Comparison of ENCODE assay signal across 21 cellular contexts in genomic region chr10:59268460-59268859, GRCh38.
DNase-seq lines count a peak whose midpoint lies in the region; ATAC-seq and TF ChIP-seq lines count a peak whose summit lies in the region.
"Had no signal": no experiment of that assay in that cellular context is flagged by ENCODE, and none has a peak within 500 bp of the region (broad histone marks: within the 10 kb centered on the region; RNA-seq: fewer than 3 reads in every experiment).

No MANE protein-coding gene starts in this region.

- DNase-seq in dorsolateral prefrontal cortex (no peak), posterior vena cava (ENCODE audit: low spot score) (peak; percentile 58), testis (peak; percentile 34), NCI-H524 treated with DMSO at 0.1 percent for 48 hours (lab: John Stamatoyannopoulos, UW) (no peak)
- DNase-seq: AML-193; BE2C; CD4-positive, alpha-beta T cell; CD8-positive, alpha-beta memory T cell; DMS 273 treated with DMSO at 0.1 percent for 48 hours; DMS79; EL; GDM1; GOT3; HFFc6 had no signal

- H3K4me1 ChIP-seq in testis = peaks cover 2% of the 10 kb centered on the region
- H3K4me1 ChIP-seq: HAP-1 had no signal

- 73 to 74% methylated on average over 7 of the region's 7 CpGs for WGBS in testis, 2 donors

- H3K4me3 ChIP-seq in dorsolateral prefrontal cortex (no peak overlapping the region), testis (no peak overlapping the region)
- H3K4me3 ChIP-seq: BLaER1 treated with 17β-estradiol and CSF1 and Interleukin-3, amounts not matched to agents 10 nM and 100 nM; GM12878; HAP-1 had no signal

- no peaks in the 10 kb centered on the region for H3K36me3 ChIP-seq in testis (ENCODE audit: low read depth, missing control alignments)
- H3K36me3 ChIP-seq: BLaER1 treated with 17β-estradiol and CSF1 and Interleukin-3, amounts not matched to agents 10 nM and 100 nM; HAP-1 had no signal

- no peaks in the 10 kb centered on the region for H3K9me3 ChIP-seq in testis
- H3K9me3 ChIP-seq: BE2C; BLaER1 treated with 17β-estradiol and CSF1 and Interleukin-3, amounts not matched to agents 10 nM and 100 nM; HAP-1 had no signal

- TF ChIP-seq POLR2A in testis (IDR thresholded peaks at IDR 0.05) = no peak

- H3K27ac ChIP-seq in angular gyrus (ENCODE audit: low read depth, low read length) = peak overlapping the region; percentile 2
- peak overlapping the region in 54 of 59 donors; percentile 5 to 98 (median 69) for H3K27ac ChIP-seq in dorsolateral prefrontal cortex
- no peak overlapping the region for H3K27ac ChIP-seq in testis
- H3K27ac ChIP-seq: 22Rv1; BLaER1 treated with 17β-estradiol and CSF1 and Interleukin-3, amounts not matched to agents 10 nM and 100 nM had no signal

- intact Hi-C loops in dorsolateral prefrontal cortex (cut with DNase I) (no loop called here), posterior vena cava (cut with DNase I) (no loop called here), testis (cut with DNase I; ENCODE audit: low total_unique reads) (no loop called here)

- ATAC-seq in GM21360 (IDR thresholded peaks at IDR 0.05; ENCODE audit: unreplicated experiment) = no peak
- no peak for ATAC-seq in HG02885 (IDR thresholded peaks at IDR 0.05; ENCODE audit: poor library complexity, unreplicated experiment)
- ATAC-seq: GM12878 had no signal

- TF ChIP-seq CTCF in dorsolateral prefrontal cortex (IDR thresholded peaks at IDR 0.05 in 54 of 56, conservative IDR thresholded peaks at IDR 0.05 in 2 of 56; ENCODE audit: low read depth in 1 of 56, partially characterized antibody in 56 of 56) = no peak
- no peak for TF ChIP-seq CTCF in testis (IDR thresholded peaks at IDR 0.05)

- H3K27me3 ChIP-seq in dorsolateral prefrontal cortex (no peaks in the 10 kb centered on the region), testis (no peaks in the 10 kb centered on the region)
- H3K27me3 ChIP-seq: BE2C; BLaER1 treated with 17β-estradiol and CSF1 and Interleukin-3, amounts not matched to agents 10 nM and 100 nM had no signal

Comparison
In these comparisons a context has a peak if more than half of its experiments do, and no peak if none do; other contexts are left out.
1. H3K27ac ChIP-seq: peak in angular gyrus (single experiment) and dorsolateral prefrontal cortex (54 of 59); none in testis (0 of 2).
2. DNase-seq: peak in posterior vena cava (single experiment) and testis (single experiment); none in dorsolateral prefrontal cortex (0 of 10) and NCI-H524 treated with DMSO at 0.1 percent for 48 hours (single experiment).